8 cellular contexts compared by ENCODE assay signal in the genomic region with DNA sequence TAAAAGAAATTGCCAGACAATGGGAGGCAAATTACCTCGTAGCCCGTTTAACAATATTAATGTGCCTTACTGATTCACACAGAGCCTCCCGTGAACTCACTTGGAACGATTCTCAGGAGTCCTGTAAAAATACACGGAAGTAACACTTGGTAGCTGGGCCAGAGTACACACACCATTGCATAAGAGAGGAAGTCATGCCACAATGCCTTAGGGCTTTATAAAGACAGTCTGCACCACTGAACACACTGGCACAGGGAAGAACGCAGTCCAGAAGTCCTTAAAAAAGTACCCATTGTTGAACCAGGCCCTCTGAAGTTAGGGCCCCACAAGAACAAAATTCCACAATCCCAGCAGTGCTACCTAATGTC. TPM values are rescaled to one million over a fixed set of nuclear protein-coding genes. Genes with fewer than 3 reads are reported as not detected.
DNase-seq lines count a peak whose midpoint lies in the region; ATAC-seq and TF ChIP-seq lines count a peak whose summit lies in the region.

No MANE protein-coding gene starts in this region.

- CTCF ChIA-PET in PC-9 (lab: Charles Lee), result interaction anchor here (0.9 kb wide), 1 partner anchor 9 kb away, joined by 4 read pairs; no protein-coding TSS in a partner anchor
- CTCF ChIA-PET in activated CD8-positive, alpha-beta memory T cell treated with anti-CD3 and anti-CD28 coated beads, Interleukin-2, amount 10 ng/mL, durations not matched to agents 7 days and 5 days (lab: Charles Lee), result interaction anchor here (1.2 kb wide), 1 partner anchor 9 kb away, joined by 6 read pairs; no protein-coding TSS in a partner anchor
- CTCF ChIA-PET in CD8-positive, alpha-beta T cell (lab: Charles Lee), result no interaction called here

- no TSS peak for BruUV-seq in PC-9 (replicated peaks; lab: Mats Ljungman, UMichigan)

- no peaks in the 10 kb centered on the region for H3K9me2 ChIP-seq in PC-9 (ENCODE audit: insufficient read depth)

- H3K4me3 ChIP-seq in PC-9 (peak overlapping the region; percentile 48; the same call in 1 of the 2 replicates), skeletal muscle tissue (ENCODE audit: low read length in 3 of 3) (peak overlapping the region in 1 of 3 donors; percentile 3)
- H3K4me3 ChIP-seq in CD8-positive, alpha-beta T cell (ENCODE audit: low read depth, low read length), result no peak overlapping the region

- H3K27me3 ChIP-seq in PC-9 (ENCODE audit: insufficient read depth, low read depth) (no peaks in the 10 kb centered on the region), skeletal muscle tissue (ENCODE audit: control insufficient read depth in 3 of 3, insufficient read depth in 3 of 3, low read length in 3 of 3) (no peaks in the 10 kb centered on the region)
- no peaks in the 10 kb centered on the region for H3K27me3 ChIP-seq in CD8-positive, alpha-beta T cell (ENCODE audit: insufficient read depth, low read length)

- peaks cover 48% of the 10 kb centered on the region for H3F3A ChIP-seq in PC-9 (ENCODE audit: insufficient read depth, low read depth)

- H3K27me3 Mint-ChIP-seq in activated CD8-positive, alpha-beta memory T cell treated with anti-CD3 and anti-CD28 coated beads, Interleukin-2, amount 10 ng/mL, durations not matched to agents 7 days and 5 days, result no peaks in the 10 kb centered on the region
- H3K27me3 Mint-ChIP-seq in CD8-positive, alpha-beta T cell (ENCODE audit: low read depth), result no peaks in the 10 kb centered on the region

- no peak overlapping the region for H3K27ac Mint-ChIP-seq in activated CD8-positive, alpha-beta memory T cell treated with anti-CD3 and anti-CD28 coated beads, Interleukin-2, amount 10 ng/mL, durations not matched to agents 7 days and 5 days
- H3K27ac Mint-ChIP-seq in CD8-positive, alpha-beta T cell, result no peak overlapping the region

- H3K4me1 Mint-ChIP-seq in activated CD8-positive, alpha-beta memory T cell treated with anti-CD3 and anti-CD28 coated beads, Interleukin-2, amount 10 ng/mL, durations not matched to agents 7 days and 5 days, result peaks cover 92% of the 10 kb centered on the region
- H3K4me1 Mint-ChIP-seq in CD8-positive, alpha-beta T cell (ENCODE audit: low read depth), result no peaks in the 10 kb centered on the region

- peak overlapping the region; percentile 85 for H3K4me2 ChIP-seq in PC-9

- H3K36me3 Mint-ChIP-seq in activated CD8-positive, alpha-beta memory T cell treated with anti-CD3 and anti-CD28 coated beads, Interleukin-2, amount 10 ng/mL, durations not matched to agents 7 days and 5 days, result peaks cover 13% of the 10 kb centered on the region
- no peaks in the 10 kb centered on the region for H3K36me3 Mint-ChIP-seq in CD8-positive, alpha-beta T cell

- H3K9me3 ChIP-seq in PC-9 (ENCODE audit: insufficient read depth, low read depth) (no peaks in the 10 kb centered on the region), skeletal muscle tissue (ENCODE audit: control insufficient read depth in 3 of 3, low read length in 3 of 3) (no peaks in the 10 kb centered on the region)
- no peaks in the 10 kb centered on the region for H3K9me3 ChIP-seq in CD8-positive, alpha-beta T cell (ENCODE audit: low read length)

- POLR2A ChIA-PET in PC-9 (lab: Charles Lee; ENCODE audit: unreplicated experiment), result no interaction called here
- POLR2A ChIA-PET in CD8-positive, alpha-beta T cell (lab: Charles Lee), result no interaction called here

- H2AFZ ChIP-seq in PC-9, result no peak overlapping the region

- H3K36me3 ChIP-seq in PC-9 (ENCODE audit: low read depth) (0 out of 2 replicates have a peak, but pooled peaks cover 3% of the 10 kb centered on the region), skeletal muscle tissue (ENCODE audit: control insufficient read depth in 3 of 3, insufficient read depth in 3 of 3, low read length in 3 of 3) (no peaks in the 10 kb centered on the region)
- no peaks in the 10 kb centered on the region for H3K36me3 ChIP-seq in CD8-positive, alpha-beta T cell (ENCODE audit: insufficient read depth, low read length)

- intact Hi-C loops in PC-9 (cut with micrococcal nuclease; ENCODE audit: unreplicated experiment), result loop anchor here (5.0 kb wide), 2 partner anchors 84 to 101 kb away; no protein-coding TSS in a partner anchor
- intact Hi-C loops in CD8-positive, alpha-beta T cell (cut with DNase I, micrococcal nuclease), result no loop called here

- H3K9me3 Mint-ChIP-seq in activated CD8-positive, alpha-beta memory T cell treated with anti-CD3 and anti-CD28 coated beads, Interleukin-2, amount 10 ng/mL, durations not matched to agents 7 days and 5 days (ENCODE audit: low read depth), result no peaks in the 10 kb centered on the region
- H3K9me3 Mint-ChIP-seq in CD8-positive, alpha-beta T cell, result no peaks in the 10 kb centered on the region

- ATAC-seq in HG02884 (IDR thresholded peaks at IDR 0.05; ENCODE audit: unreplicated experiment), result peak; percentile 26
- ATAC-seq in activated CD8-positive, alpha-beta memory T cell treated with anti-CD3 and anti-CD28 coated beads, Interleukin-2, amount 10 ng/mL, durations not matched to agents 7 days and 5 days, result no peak
- no peak for ATAC-seq in CD8-positive, alpha-beta T cell

- H3K4me1 ChIP-seq in PC-9 (replicated peaks; ENCODE audit: insufficient read depth), result peaks cover 50% of the 10 kb centered on the region
- peaks cover 23 to 33% (median 33%) of the 10 kb centered on the region in 3 donors for H3K4me1 ChIP-seq in skeletal muscle tissue (ENCODE audit: control insufficient read depth in 3 of 3, insufficient read depth in 3 of 3, low read length in 3 of 3)
- H3K4me1 ChIP-seq in CD8-positive, alpha-beta T cell (ENCODE audit: insufficient read depth, low read length), result no peaks in the 10 kb centered on the region

- no peak overlapping the region for H3K4me3 Mint-ChIP-seq in activated CD8-positive, alpha-beta memory T cell treated with anti-CD3 and anti-CD28 coated beads, Interleukin-2, amount 10 ng/mL, durations not matched to agents 7 days and 5 days
- H3K4me3 Mint-ChIP-seq in CD8-positive, alpha-beta T cell, result no peak overlapping the region

- H3K79me2 ChIP-seq in PC-9 (ENCODE audit: low read depth), result no peaks in the 10 kb centered on the region

- DNase-seq in EL (peak; percentile 56), PC-9 (peak; percentile 57 to 96), foreskin melanocyte (peak; percentile 68)
- no peak for DNase-seq in activated CD4-positive, alpha-beta T cell treated with anti-CD3 and anti-CD28 coated beads for 1 hour
- DNase-seq in activated CD8-positive, alpha-beta memory T cell treated with anti-CD3 and anti-CD28 coated beads, Interleukin-2, amount 10 ng/mL, durations not matched to agents 7 days and 5 days, result no peak
- DNase-seq in CD8-positive, alpha-beta T cell, result no peak

- TF ChIP-seq CTCF in PC-9 (conservative IDR thresholded peaks at IDR 0.05), result no peak
- no peak for TF ChIP-seq CTCF in CD8-positive, alpha-beta T cell (IDR thresholded peaks at IDR 0.05)

- peak overlapping the region; percentile 100 for H3K27ac ChIP-seq in PC-9
- H3K27ac ChIP-seq in skeletal muscle tissue (ENCODE audit: low read depth, low read length), result peak overlapping the region; percentile 19
- H3K27ac ChIP-seq in CD8-positive, alpha-beta T cell (ENCODE audit: low read depth, low read length), result no peak overlapping the region

- H4K20me1 ChIP-seq in PC-9 (ENCODE audit: insufficient read depth), result no peaks in the 10 kb centered on the region

- H3K9ac ChIP-seq in skeletal muscle tissue (ENCODE audit: low read depth in 1 of 3, low read length in 3 of 3), result peak overlapping the region in 1 of 3 donors; percentile 42

RNA-seq across cellular contexts. Expression of a gene that starts 15.1 kb away (rescaled TPM):
- total RNA-seq in PC-9 (2021) (0.28 and 1.1 TPM in 2 replicates), skeletal muscle tissue (1.0 TPM)
- 1 to 10 TPM; 1.4 to 3.8 TPM for total RNA-seq in activated CD8-positive, alpha-beta memory T cell treated with anti-CD3 and anti-CD28 coated beads, Interleukin-2, amount 10 ng/mL, durations not matched to agents 7 days and 5 days
- total RNA-seq in CD8-positive, alpha-beta T cell, result 1 to 10 TPM; 1.1 to 1.8 TPM

Comparison
In these comparisons a context has a peak if more than half of its experiments do, and no peak if none do; other contexts are left out.
1. DNase-seq: peak in EL (single experiment), PC-9 (2 of 2) and foreskin melanocyte (single experiment); none in activated CD4-positive, alpha-beta T cell treated with anti-CD3 and anti-CD28 coated beads for 1 hour (single experiment), activated CD8-positive, alpha-beta memory T cell treated with anti-CD3 and anti-CD28 coated beads, Interleukin-2, amount 10 ng/mL, durations not matched to agents 7 days and 5 days (single experiment) and CD8-positive, alpha-beta T cell (0 of 7).